ENCODE assay signal across 1 cellular context in genomic region chr14:79274641-79275366, GRCh38.
TF ChIP-seq lines count a peak whose summit lies in the region.

No MANE protein-coding gene starts in this region.

TF ChIP-seq in GM23338, 12 proteins besides CTCF, POLR2A, EP300 and RAD21 (continued from another document):
- TF ChIP-seq ZNF462 (CRISPR knock-in tag; IDR thresholded peaks at IDR 0.05), result no peak
